17 cellular contexts compared by ENCODE assay signal in the genomic region with DNA sequence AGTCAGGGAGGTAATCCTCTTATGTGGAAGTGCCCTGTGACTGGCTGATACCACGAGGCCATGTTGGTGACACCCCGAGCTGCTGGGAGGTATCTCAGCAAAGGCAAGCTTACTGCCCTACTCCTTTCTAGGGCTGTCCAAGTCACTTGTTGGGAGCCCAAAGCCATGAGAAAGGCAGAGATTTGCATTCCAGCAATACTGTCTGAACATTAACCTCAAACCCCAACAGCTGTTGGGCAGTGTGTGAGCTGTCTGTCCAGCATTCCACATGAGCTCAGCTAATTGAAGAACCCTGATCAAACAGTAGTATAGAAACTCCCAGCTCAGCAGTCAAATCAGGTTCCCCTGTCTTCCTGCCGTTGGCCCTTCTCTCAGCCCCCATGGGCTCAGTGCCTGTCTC. TPM values are rescaled to one million over a fixed set of nuclear protein-coding genes. Genes with fewer than 3 reads are reported as not detected.
DNase-seq lines count a peak whose midpoint lies in the region; ATAC-seq, FAIRE-seq and TF ChIP-seq lines count a peak whose summit lies in the region.
"Had no signal": no experiment of that assay in that cellular context is flagged by ENCODE, and none has a peak within 500 bp of the region (broad histone marks: within the 10 kb centered on the region; RNA-seq: fewer than 3 reads in every experiment).

No MANE protein-coding gene starts in this region.

- H2AFZ ChIP-seq in KMS-11 (ENCODE audit: low read depth) (no peak overlapping the region), astrocyte (ENCODE audit: low read depth, low read length) (no peak overlapping the region), mesenchymal stem cell (ENCODE audit: low read depth, low read length) (no peak overlapping the region)

- H3K27ac ChIP-seq in A673 (ENCODE audit: low read depth, low read length, poor library complexity, severe bottlenecking) (peak overlapping the region; percentile 14), KMS-11 (peak overlapping the region; percentile 64), astrocyte (ENCODE audit: low read depth, low read length) (no peak overlapping the region), mesenchymal stem cell (ENCODE audit: low read length, poor library complexity, severe bottlenecking) (peak overlapping the region; percentile 76), gastroesophageal sphincter (no peak overlapping the region), sigmoid colon (no peak overlapping the region)
- no peak overlapping the region for H3K27ac ChIP-seq in CD4-positive, alpha-beta T cell (ENCODE audit: low read depth, low read length)

- no peaks in the 10 kb centered on the region for H3K4me1 ChIP-seq in A673 (ENCODE audit: insufficient read depth, low read length, poor library complexity, severe bottlenecking)
- peaks cover 77% of the 10 kb centered on the region for H3K4me1 ChIP-seq in KMS-11 (ENCODE audit: low read depth, poor library complexity, severe bottlenecking)
- peaks cover 17% of the 10 kb centered on the region for H3K4me1 ChIP-seq in astrocyte (ENCODE audit: insufficient read depth, low read length)
- H3K4me1 ChIP-seq in mesenchymal stem cell (ENCODE audit: control insufficient read depth, insufficient read depth, low read depth, low read length): peaks cover 12% of the 10 kb centered on the region
- peaks cover 0 to 5% (median 0%) of the 10 kb centered on the region in 3 donors for H3K4me1 ChIP-seq in gastroesophageal sphincter
- no peaks in the 10 kb centered on the region for H3K4me1 ChIP-seq in sigmoid colon

- H3K14ac ChIP-seq in mesenchymal stem cell (ENCODE audit: low read length in 2 of 2): no peak overlapping the region

- peaks cover 2% of the 10 kb centered on the region for H3K9me3 Mint-ChIP-seq in astrocyte (ENCODE audit: unreplicated experiment)
- H3K9me3 Mint-ChIP-seq in CD4-positive, alpha-beta T cell: no peaks in the 10 kb centered on the region
- H3K9me3 Mint-ChIP-seq: HFFc6 had no signal

- H3K27me3 ChIP-seq in A673 (replicated peaks; ENCODE audit: insufficient read depth, low read depth, low read length, poor library complexity) (no peaks in the 10 kb centered on the region), KMS-11 (ENCODE audit: insufficient read depth, low read depth) (no peaks in the 10 kb centered on the region), astrocyte (ENCODE audit: insufficient read depth, low read length) (no peaks in the 10 kb centered on the region), mesenchymal stem cell (ENCODE audit: control insufficient read depth in 1 of 2, insufficient read depth in 1 of 2, low read length in 2 of 2) (no peaks in the 10 kb centered on the region), gastroesophageal sphincter (no peaks in the 10 kb centered on the region), sigmoid colon (no peaks in the 10 kb centered on the region)
- H3K27me3 ChIP-seq in CD4-positive, alpha-beta T cell (ENCODE audit: control insufficient read depth, insufficient read depth, low read length): no peaks in the 10 kb centered on the region

- no peak overlapping the region for H3K4me3 ChIP-seq in A673 (ENCODE audit: low read depth, low read length, poor library complexity, severe bottlenecking)
- H3K4me3 ChIP-seq in KMS-11 (IDR thresholded peaks at IDR 0.05; ENCODE audit: insufficient read depth, low read depth, low read length): no peak overlapping the region
- H3K4me3 ChIP-seq in astrocyte (ENCODE audit: insufficient read depth, low read depth, low read length): no peak overlapping the region
- H3K4me3 ChIP-seq in mesenchymal stem cell (ENCODE audit: insufficient read depth in 1 of 2, low read depth in 1 of 2, low read length in 2 of 2): no peak overlapping the region
- no peak overlapping the region for H3K4me3 ChIP-seq in gastroesophageal sphincter
- no peak overlapping the region for H3K4me3 ChIP-seq in sigmoid colon

- POLR2A ChIA-PET in A673 (lab: Charles Lee; ENCODE audit: low non-redundant PET): no interaction called here
- POLR2A ChIA-PET in CD4-positive, alpha-beta T cell (lab: Charles Lee): interaction anchor here (0.9 kb wide), 1 partner anchor 18 kb away, joined by 3 read pairs; no protein-coding TSS in a partner anchor

- intact Hi-C loops in A673 (cut with micrococcal nuclease; ENCODE audit: unreplicated experiment): no loop called here
- intact Hi-C loops in CD4-positive, alpha-beta T cell (cut with DNase I, micrococcal nuclease): no loop called here
- intact Hi-C loops in sigmoid colon (cut with DNase I): no loop called here

- no TSS peak for BruUV-seq in A673 (replicated peaks; lab: Mats Ljungman, UMichigan)

- H3K4me2 ChIP-seq in KMS-11 (peak overlapping the region; percentile 33; the same call in 1 of the 2 replicates), astrocyte (ENCODE audit: low read length) (no peak overlapping the region), mesenchymal stem cell (ENCODE audit: low read length, poor library complexity, severe bottlenecking) (no peak overlapping the region)

- H3K27me3 Mint-ChIP-seq in astrocyte (ENCODE audit: low read depth, unreplicated experiment): no peaks in the 10 kb centered on the region
- H3K27me3 Mint-ChIP-seq in CD4-positive, alpha-beta T cell: no peaks in the 10 kb centered on the region

- no peak for FAIRE-seq in astrocyte (lab: Jason Lieb, UNC)
- FAIRE-seq: H54 had no signal

- H2AK5ac ChIP-seq in mesenchymal stem cell (ENCODE audit: low read length, severe bottlenecking): peak overlapping the region; percentile 57

- H2BK15ac ChIP-seq in mesenchymal stem cell (ENCODE audit: low read depth, poor library complexity, severe bottlenecking): no peak overlapping the region

- TF ChIP-seq CTCF in A673 (conservative IDR thresholded peaks at IDR 0.05; ENCODE audit: low read depth, low read length) (no peak), KMS-11 (conservative IDR thresholded peaks at IDR 0.05; ENCODE audit: low read depth, low read length) (no peak), astrocyte (IDR thresholded peaks at IDR 0.05; ENCODE audit: insufficient read depth, low read depth, low read length) (no peak), gastroesophageal sphincter (IDR thresholded peaks at IDR 0.05) (no peak), sigmoid colon (IDR thresholded peaks at IDR 0.05) (no peak)
- no peak for TF ChIP-seq CTCF in CD4-positive, alpha-beta T cell (IDR thresholded peaks at IDR 0.05)

- H3K9ac ChIP-seq in KMS-11: no peak overlapping the region
- no peak overlapping the region for H3K9ac ChIP-seq in astrocyte (ENCODE audit: low read length)
- no peak overlapping the region for H3K9ac ChIP-seq in mesenchymal stem cell (ENCODE audit: low read length)

- no peaks in the 10 kb centered on the region for H4K20me1 ChIP-seq in KMS-11 (ENCODE audit: insufficient read depth)
- no peaks in the 10 kb centered on the region for H4K20me1 ChIP-seq in astrocyte (ENCODE audit: insufficient read depth, low read length)

- CTCF ChIA-PET in A673 (lab: Charles Lee): no interaction called here
- CTCF ChIA-PET in CD4-positive, alpha-beta T cell (lab: Charles Lee): no interaction called here

- no peak overlapping the region for H3K18ac ChIP-seq in mesenchymal stem cell (ENCODE audit: low read depth in 1 of 2, low read length in 2 of 2)

- TF ChIP-seq EP300 in gastroesophageal sphincter (IDR thresholded peaks at IDR 0.05) (no peak), sigmoid colon (IDR thresholded peaks at IDR 0.05) (no peak)

- H3K79me2 ChIP-seq in KMS-11 (ENCODE audit: insufficient read depth, low read depth) (no peaks in the 10 kb centered on the region), astrocyte (ENCODE audit: insufficient read depth, low read length) (no peaks in the 10 kb centered on the region)

- no peak overlapping the region for H2BK120ac ChIP-seq in mesenchymal stem cell (ENCODE audit: low read depth, low read length)

- H3K23ac ChIP-seq in mesenchymal stem cell (ENCODE audit: low read length in 2 of 2): no peak overlapping the region

- WGBS in mesenchymal stem cell: 94% methylated on average over 3 of the region's 3 CpGs
- WGBS in gastroesophageal sphincter (ENCODE audit: low coverage in 1 of 2), 2 donors: 75% methylated on average over 1 of the region's 3 CpGs; no CpG with 5 or more reads in 1 of the 2 donors
- 85 to 88% methylated on average over 3 of the region's 3 CpGs for WGBS in sigmoid colon, 2 donors

- peaks cover 28% of the 10 kb centered on the region for H3K4me1 Mint-ChIP-seq in astrocyte (ENCODE audit: low read depth, unreplicated experiment)
- H3K4me1 Mint-ChIP-seq in CD4-positive, alpha-beta T cell (ENCODE audit: low read depth): no peaks in the 10 kb centered on the region

- no peak for TF ChIP-seq POLR2A in gastroesophageal sphincter (IDR thresholded peaks at IDR 0.05)
- no peak for TF ChIP-seq POLR2A in sigmoid colon (IDR thresholded peaks at IDR 0.05)

- DNase-seq in A673 (ENCODE audit: low spot score) (no peak), astrocyte (ENCODE audit: low read depth) (no peak), mesenchymal stem cell (no peak), GM19238 (ENCODE audit: insufficient read length, low spot score) (no peak), sigmoid colon (no peak)
- no peak for DNase-seq in CD4-positive, alpha-beta T cell
- DNase-seq: HFFc6, MV-4-11, NCI-H1436 treated with DMSO at 0.1 percent for 48 hours, NCI-H774, SHP77 had no signal

- no peak overlapping the region for H4K8ac ChIP-seq in mesenchymal stem cell (ENCODE audit: low read length)

- H3K9me3 ChIP-seq in A673 (ENCODE audit: low read depth, low read length, poor library complexity, severe bottlenecking) (no peaks in the 10 kb centered on the region), astrocyte (ENCODE audit: insufficient read depth, low read depth, low read length) (no peaks in the 10 kb centered on the region), mesenchymal stem cell (ENCODE audit: control insufficient read depth, low read length) (no peaks in the 10 kb centered on the region), gastroesophageal sphincter (no peaks in the 10 kb centered on the region), sigmoid colon (no peaks in the 10 kb centered on the region)
- no peaks in the 10 kb centered on the region for H3K9me3 ChIP-seq in CD4-positive, alpha-beta T cell (ENCODE audit: control insufficient read depth, low read length)

- peak overlapping the region in 1 of 2 experiments; percentile 11 for H2BK12ac ChIP-seq in mesenchymal stem cell (ENCODE audit: low read length in 2 of 2)

- H3K4ac ChIP-seq in mesenchymal stem cell (ENCODE audit: low read depth in 1 of 2, low read length in 2 of 2): no peak overlapping the region

- no peak overlapping the region for H2BK5ac ChIP-seq in mesenchymal stem cell (ENCODE audit: low read depth, low read length, poor library complexity, severe bottlenecking)

- H3K36me3 ChIP-seq in A673 (ENCODE audit: insufficient read depth, low read length, poor library complexity, severe bottlenecking) (peaks cover 57% of the 10 kb centered on the region), KMS-11 (ENCODE audit: insufficient read depth) (no peaks in the 10 kb centered on the region), astrocyte (ENCODE audit: insufficient read depth, low read length) (peaks cover 17% of the 10 kb centered on the region), mesenchymal stem cell (ENCODE audit: control insufficient read depth in 1 of 2, insufficient read depth in 2 of 2, low read depth in 1 of 2, low read length in 2 of 2) (peaks cover 59 to 97% of the 10 kb centered on the region in 2 experiments), gastroesophageal sphincter (peaks cover 3 to 100% of the 10 kb centered on the region in 2 donors), sigmoid colon (peaks cover 52 to 100% (median 80%) of the 10 kb centered on the region in 4 donors)

- peaks cover 4% of the 10 kb centered on the region for H3K79me1 ChIP-seq in mesenchymal stem cell (replicated peaks; ENCODE audit: low read length, poor library complexity, severe bottlenecking)

- H3K4me3 Mint-ChIP-seq in astrocyte (ENCODE audit: unreplicated experiment): no peak overlapping the region
- H3K4me3 Mint-ChIP-seq in CD4-positive, alpha-beta T cell: no peak overlapping the region
- H3K4me3 Mint-ChIP-seq: HFFc6 had no signal

- ATAC-seq in CD4-positive, alpha-beta T cell (ENCODE audit: poor library complexity): no peak
- ATAC-seq in gastroesophageal sphincter: no peak
- ATAC-seq: Panc1 had no signal

- no peak overlapping the region for H4K91ac ChIP-seq in mesenchymal stem cell (ENCODE audit: low read length)

- H3K27ac Mint-ChIP-seq in astrocyte (ENCODE audit: unreplicated experiment): peak overlapping the region; percentile 98
- no peak overlapping the region for H3K27ac Mint-ChIP-seq in CD4-positive, alpha-beta T cell
- H3K27ac Mint-ChIP-seq: HFFc6 had no signal

- H3K36me3 Mint-ChIP-seq in astrocyte (ENCODE audit: low read depth, unreplicated experiment): peaks cover 43% of the 10 kb centered on the region
- peaks cover 90% of the 10 kb centered on the region for H3K36me3 Mint-ChIP-seq in CD4-positive, alpha-beta T cell (ENCODE audit: low read depth)

RNA-seq across cellular contexts. Expression of a gene that starts 9.2 kb away (rescaled TPM):
- total RNA-seq in A673 (2021) (36.6 and 40.7 TPM in 2 replicates), astrocyte (46.9 and 52.4 TPM in 2 replicates), gastroesophageal sphincter (10 to 100 TPM; 23.8 to 42.0 (median 31.0) TPM), sigmoid colon (10 to 100 TPM; 17.4 to 20.4 (median 18.7) TPM)
- 32.7 TPM for polyA plus RNA-seq in mesenchymal stem cell (2013, experiment 1 of 2)
- polyA plus RNA-seq in mesenchymal stem cell (2013, experiment 2 of 2): 32.8 TPM
- total RNA-seq in CD4-positive, alpha-beta T cell: 1 to 10 TPM; 7.1 to 8.9 TPM
- polyA plus RNA-seq in sigmoid colon: 10 to 100 TPM in 2 of 3 donors, 1 to 10 TPM in 1; 9.5 to 18.0 (median 12.3) TPM

RNA-seq across cellular contexts. Expression of a gene that starts 18.3 kb away (rescaled TPM):
- 224 and 261 TPM in 2 replicates for total RNA-seq in A673 (2021)
- total RNA-seq in astrocyte: 302 and 319 TPM in 2 replicates
- 348 TPM for polyA plus RNA-seq in mesenchymal stem cell (2013, experiment 1 of 2)
- 351 TPM for polyA plus RNA-seq in mesenchymal stem cell (2013, experiment 2 of 2)
- 10 to 100 TPM; 41.8 to 44.1 TPM for total RNA-seq in CD4-positive, alpha-beta T cell
- total RNA-seq in gastroesophageal sphincter: 100 to 1,000 TPM; 123 to 228 (median 171) TPM
- total RNA-seq in sigmoid colon: 100 to 1,000 TPM; 115 to 192 (median 164) TPM
- polyA plus RNA-seq in sigmoid colon: 100 to 1,000 TPM; 136 to 274 (median 160) TPM

RNA-seq across cellular contexts. Expression of a gene that starts 36.9 kb away (rescaled TPM):
- not detected in 2 replicates for total RNA-seq in A673 (2021)
- not detected in 2 replicates for total RNA-seq in astrocyte
- not detected for polyA plus RNA-seq in mesenchymal stem cell (2013, experiment 1 of 2)
- not detected for polyA plus RNA-seq in mesenchymal stem cell (2013, experiment 2 of 2)
- not detected for total RNA-seq in CD4-positive, alpha-beta T cell
- under 1 TPM in 1 of 4 donors, not detected in 3; 0.12 TPM for total RNA-seq in gastroesophageal sphincter
- total RNA-seq in sigmoid colon: not detected
- not detected for polyA plus RNA-seq in sigmoid colon
- total RNA-seq: HFFc6, HT-29, NCI-H460 had no signal

Comparison
In these comparisons a context has a peak if more than half of its experiments do, and no peak if none do; other contexts are left out.
1. H3K27ac ChIP-seq: peak in A673 (single experiment), KMS-11 (single experiment) and mesenchymal stem cell (single experiment); none in astrocyte (single experiment), CD4-positive, alpha-beta T cell (single experiment), gastroesophageal sphincter (0 of 4) and sigmoid colon (0 of 4).